ENCODE assay signal across 18 cellular contexts in the genomic region with DNA sequence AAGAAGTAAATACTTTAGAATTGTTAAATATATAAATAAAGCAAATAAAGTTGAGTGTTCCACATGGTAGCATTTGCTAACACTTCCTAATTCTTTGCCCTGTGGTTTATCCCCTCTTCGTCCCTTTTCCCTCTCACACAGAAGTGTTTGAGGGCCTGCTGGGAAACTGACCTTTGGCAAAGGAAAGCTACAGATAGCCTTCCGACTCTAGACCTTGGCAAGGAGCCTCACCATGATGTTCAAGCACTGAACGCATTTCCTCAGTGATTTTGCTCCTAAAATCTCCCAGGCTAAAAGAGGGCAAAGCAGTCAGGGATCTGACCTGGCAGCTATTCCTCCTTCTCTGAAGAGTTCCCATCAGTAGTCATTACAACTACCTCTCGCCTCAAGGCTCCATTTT. TPM values are rescaled to one million over a fixed set of nuclear protein-coding genes. Genes with fewer than 3 reads are reported as not detected.
DNase-seq lines count a peak whose midpoint lies in the region; ATAC-seq and TF ChIP-seq lines count a peak whose summit lies in the region.
"Had no signal": no experiment of that assay in that cellular context is flagged by ENCODE, and none has a peak within 500 bp of the region (broad histone marks: within the 10 kb centered on the region; RNA-seq: fewer than 3 reads in every experiment).

No MANE protein-coding gene starts in this region.

- H3K4me3 ChIP-seq in heart left ventricle (no peak overlapping the region), dorsolateral prefrontal cortex (peak overlapping the region in 1 of 59 donors; percentile 3), tibial nerve (no peak overlapping the region)
- H3K4me3 ChIP-seq: GM23248 had no signal

- WGBS in heart left ventricle, 4 donors = 31 to 49% (median 38%) methylated on average over 4 of the region's 4 CpGs
- 36 to 39% methylated on average over 4 of the region's 4 CpGs for WGBS in tibial nerve, 2 donors

- H3K36me3 ChIP-seq in heart left ventricle (peaks cover 0 to 75% (median 62%) of the 10 kb centered on the region in 9 donors), tibial nerve (peaks cover 0 to 59% (median 6%) of the 10 kb centered on the region in 3 donors)

- TF ChIP-seq POLR2A in heart left ventricle (IDR thresholded peaks at IDR 0.05) (no peak), tibial nerve (IDR thresholded peaks at IDR 0.05) (no peak)

- no peaks in the 10 kb centered on the region for H3K27me3 ChIP-seq in heart left ventricle
- no peaks in the 10 kb centered on the region for H3K27me3 ChIP-seq in dorsolateral prefrontal cortex
- H3K27me3 ChIP-seq in tibial nerve = no peaks in the 10 kb centered on the region

- H3K27ac ChIP-seq in heart left ventricle (peak overlapping the region in 4 of 12 donors; percentile 11 to 42 (median 26)), dorsolateral prefrontal cortex (peak overlapping the region in 52 of 59 donors; percentile 4 to 91 (median 82)), tibial nerve (peak overlapping the region in 3 of 4 donors; percentile 7 to 89 (median 75))
- H3K27ac ChIP-seq: GM23248 had no signal

- DNase-seq in heart left ventricle (no peak), cardiac septum (ENCODE audit: low spot score) (no peak), dorsolateral prefrontal cortex (no peak), left lobe of liver (ENCODE audit: low spot score) (no peak), tibial nerve (ENCODE audit: low spot score in 2 of 2) (no peak), SW 1271 (lab: John Stamatoyannopoulos, UW) (no peak), DMS 273 treated with DMSO at 0.1 percent for 48 hours (lab: John Stamatoyannopoulos, UW) (no peak)
- DNase-seq in effector CD4-positive, alpha-beta T cell = no peak
- DNase-seq: CD4-positive, alpha-beta memory T cell; DMS79 treated with DMSO at 0.1 percent for 48 hours; GM23248; MV-4-11; NCI-H1417 treated with DMSO at 0.1 percent for 48 hours; NCI-H2029; NCI-H2171 treated with DMSO at 0.1 percent for 48 hours had no signal

- no peak for TF ChIP-seq EP300 in tibial nerve (IDR thresholded peaks at IDR 0.05)

- TF ChIP-seq CTCF in heart left ventricle (IDR thresholded peaks at IDR 0.05) = no peak
- TF ChIP-seq CTCF in dorsolateral prefrontal cortex (IDR thresholded peaks at IDR 0.05 in 54 of 56, conservative IDR thresholded peaks at IDR 0.05 in 2 of 56; ENCODE audit: low read depth in 1 of 56, partially characterized antibody in 56 of 56) = no peak
- no peak for TF ChIP-seq CTCF in tibial nerve (IDR thresholded peaks at IDR 0.05)

- H3K9me3 ChIP-seq in heart left ventricle (no peaks in the 10 kb centered on the region), tibial nerve (no peaks in the 10 kb centered on the region)

- ATAC-seq in heart left ventricle (peak in 3 of 4 donors; percentile 53 to 61 (median 56)), left lobe of liver (peak; percentile 8)

- intact Hi-C loops in heart left ventricle (cut with DNase I) (no loop called here), cardiac septum (cut with DNase I) (no loop called here), dorsolateral prefrontal cortex (cut with DNase I) (loop anchor here (1.0 to 10.0 kb wide), 3 partner anchors 8 to 333 kb away; a partner anchor contains a TSS)

- peaks cover 0 to 32% (median 9%) of the 10 kb centered on the region in 12 donors for H3K4me1 ChIP-seq in heart left ventricle
- peaks cover 0 to 57% (median 20%) of the 10 kb centered on the region in 4 donors for H3K4me1 ChIP-seq in tibial nerve

RNA-seq across cellular contexts. Expression of a gene that starts 52.5 kb away (rescaled TPM):
- total RNA-seq in heart left ventricle (not detected), cardiac septum (0.16 TPM), dorsolateral prefrontal cortex (1 to 10 TPM in 9 of 120 experiments, under 1 TPM in 37, not detected in 74; 0.20 to 2.0 (median 0.59) TPM), left lobe of liver (1.5 TPM), tibial nerve (not detected)
- polyA plus RNA-seq in heart left ventricle = not detected
- total RNA-seq: A673; CD4-positive, alpha-beta memory T cell; GM23248; HT1080; NCI-H460 had no signal
- polyA plus RNA-seq: CD4-positive, alpha-beta memory T cell; GM23248 had no signal

Comparison
In these comparisons a context has a peak if more than half of its experiments do, and no peak if none do; other contexts are left out.
1. intact Hi-C loops: an anchor here in dorsolateral prefrontal cortex (1.0 to 10.0 kb wide); none called in heart left ventricle and cardiac septum.